ENCODE assay signal across 10 cellular contexts in genomic region chr20:45949542-45950329, GRCh38. TPM values are rescaled to one million over a fixed set of nuclear protein-coding genes. Genes with fewer than 3 reads are reported as not detected.
DNase-seq lines count a peak whose midpoint lies in the region; ATAC-seq and TF ChIP-seq lines count a peak whose summit lies in the region.
"Had no signal": no experiment of that assay in that cellular context is flagged by ENCODE, and none has a peak within 500 bp of the region (broad histone marks: within the 10 kb centered on the region; RNA-seq: fewer than 3 reads in every experiment).

No MANE protein-coding gene starts in this region.

- no peak overlapping the region for H2AFZ ChIP-seq in IMR-90 (replicated peaks; ENCODE audit: low read length, poor library complexity)

- H3K36me3 ChIP-seq in Caco-2 (ENCODE audit: control insufficient read depth, insufficient read depth, low read length) = peaks cover 27% of the 10 kb centered on the region
- peaks cover 90% of the 10 kb centered on the region for H3K36me3 ChIP-seq in IMR-90 (ENCODE audit: control insufficient read depth, insufficient read depth, low read length)
- H3K36me3 ChIP-seq in naive thymus-derived CD4-positive, alpha-beta T cell (ENCODE audit: control insufficient read depth in 2 of 3, insufficient read depth in 3 of 3, low read length in 3 of 3) = peaks cover 15 to 94% (median 34%) of the 10 kb centered on the region in 3 experiments

- no peak overlapping the region for H2BK120ac ChIP-seq in IMR-90 (ENCODE audit: low read depth, low read length)

- H3K9me1 ChIP-seq in IMR-90 (ENCODE audit: insufficient read depth, low read length) = peaks cover 9% of the 10 kb centered on the region; the same call in 1 of the 2 replicates

- H4K20me1 ChIP-seq in IMR-90 (ENCODE audit: insufficient read depth, low read length) = peaks cover 7% of the 10 kb centered on the region; the same call in 1 of the 2 replicates

- dilution Hi-C loops in IMR-90 (cut with HindIII; ENCODE audit: low sequenced_read_pairs, unreplicated experiment) = no loop called here

- no peak for TF ChIP-seq RAD21 in IMR-90 (IDR thresholded peaks at IDR 0.05; ENCODE audit: low read length)

- no peak overlapping the region for H4K8ac ChIP-seq in IMR-90 (ENCODE audit: low read depth in 2 of 2, low read length in 2 of 2)

- POLR2A ChIA-PET in Caco-2 (lab: Charles Lee) (interaction anchor here (1.0 to 1.4 kb wide), 4 partner anchors 11 to 60 kb away, joined by 3 to 17 read pairs (median 6); no protein-coding TSS in a partner anchor), IMR-90 (lab: Charles Lee; ENCODE audit: unreplicated experiment) (interaction anchor here (0.5 kb wide), 1 partner anchor 158 kb away, joined by 3 read pairs; the partner anchor contains the start of gene WFDC3)
- POLR2A ChIA-PET in naive thymus-derived CD4-positive, alpha-beta T cell (lab: Charles Lee) = interaction anchor here (0.6 to 5.9 kb wide), 8 partner anchors 10 to 57 kb away, joined by 3 to 55 read pairs (median 4); partner anchors contain the start of genes PCIF1 and ZNF335

- H3K79me1 ChIP-seq in IMR-90 (ENCODE audit: low read depth in 1 of 2, low read length in 2 of 2) = peaks cover 0 to 2% of the 10 kb centered on the region in 2 experiments; a peak in 1 of 4 replicates

- no peak overlapping the region for H3K23ac ChIP-seq in IMR-90 (ENCODE audit: low read depth, low read length)

- H4K91ac ChIP-seq in IMR-90 (ENCODE audit: insufficient read depth, low read depth, low read length) = no peak overlapping the region

- intact Hi-C loops in Caco-2 (cut with micrococcal nuclease; ENCODE audit: unreplicated experiment) = no loop called here
- intact Hi-C loops in IMR-90 (cut with micrococcal nuclease) = no loop called here
- intact Hi-C loops in naive thymus-derived CD4-positive, alpha-beta T cell (cut with micrococcal nuclease) = no loop called here

- H3K18ac ChIP-seq in IMR-90 (ENCODE audit: low read depth, low read length) = no peak overlapping the region

- BruUV-seq in Caco-2 (replicated peaks; lab: Mats Ljungman, UMichigan) (no TSS peak), IMR-90 (replicated peaks; lab: Mats Ljungman, UMichigan) (no TSS peak)

- no peak overlapping the region for H2BK15ac ChIP-seq in IMR-90 (ENCODE audit: low read depth, low read length)

- WGBS in IMR-90 (ENCODE audit: extremely low coverage in 2 of 2, insufficient read length in 1 of 2), 2 experiments = 77% methylated on average over 6 of the region's 13 CpGs; no CpG with 5 or more reads in 1 of the 2 experiments

- H3K9me3 ChIP-seq in Caco-2 (no peaks in the 10 kb centered on the region), IMR-90 (ENCODE audit: control insufficient read depth, insufficient read depth, low read length) (no peaks in the 10 kb centered on the region)
- no peaks in the 10 kb centered on the region for H3K9me3 ChIP-seq in naive thymus-derived CD4-positive, alpha-beta T cell (ENCODE audit: control insufficient read depth in 2 of 3, low read length in 3 of 3)
- H3K9me3 ChIP-seq: thyroid gland had no signal

- H3K4me1 ChIP-seq in Caco-2 = no peaks in the 10 kb centered on the region
- no peaks in the 10 kb centered on the region for H3K4me1 ChIP-seq in IMR-90 (ENCODE audit: control insufficient read depth, insufficient read depth, low read length)
- H3K4me1 ChIP-seq in naive thymus-derived CD4-positive, alpha-beta T cell (ENCODE audit: control insufficient read depth in 2 of 2, insufficient read depth in 2 of 2, low read length in 2 of 2) = no peaks in the 10 kb centered on the region

- H3K4me2 ChIP-seq in IMR-90 (ENCODE audit: low read depth, low read length) = no peak overlapping the region

- no peak overlapping the region for H3K9ac ChIP-seq in IMR-90 (ENCODE audit: low read depth, low read length)

- H3K27me3 ChIP-seq in Caco-2 (replicated peaks; ENCODE audit: control insufficient read depth, insufficient read depth, low read length) (no peaks in the 10 kb centered on the region), IMR-90 (ENCODE audit: control insufficient read depth, insufficient read depth, low read length) (no peaks in the 10 kb centered on the region)
- H3K27me3 ChIP-seq in naive thymus-derived CD4-positive, alpha-beta T cell (ENCODE audit: control insufficient read depth in 2 of 2, insufficient read depth in 2 of 2, low read length in 2 of 2) = no peaks in the 10 kb centered on the region
- H3K27me3 ChIP-seq: brain microvascular endothelial cell, thyroid gland had no signal

- H3K4me3 Mint-ChIP-seq in Caco-2 (ENCODE audit: unreplicated experiment) = no peak overlapping the region
- H3K4me3 Mint-ChIP-seq in naive thymus-derived CD4-positive, alpha-beta T cell = no peak overlapping the region
- H3K4me3 Mint-ChIP-seq: activated T-cell treated with anti-CD3 and anti-CD28 coated beads, Interleukin-2, amount 50 U/mL, for 4 hours had no signal

- no peak overlapping the region for H3K14ac ChIP-seq in IMR-90 (replicated peaks; ENCODE audit: low read depth, low read length)

- H3K27me3 Mint-ChIP-seq in Caco-2 (ENCODE audit: insufficient read depth, unreplicated experiment) = no peaks in the 10 kb centered on the region
- no peaks in the 10 kb centered on the region for H3K27me3 Mint-ChIP-seq in naive thymus-derived CD4-positive, alpha-beta T cell

- H2BK5ac ChIP-seq in IMR-90 (ENCODE audit: low read depth, low read length, poor library complexity, severe bottlenecking) = no peak overlapping the region

- H3K27ac ChIP-seq in IMR-90 (ENCODE audit: insufficient read depth, low read length) = no peak overlapping the region
- H3K27ac ChIP-seq in naive thymus-derived CD4-positive, alpha-beta T cell (ENCODE audit: low read depth, low read length) = no peak overlapping the region
- H3K27ac ChIP-seq: brain microvascular endothelial cell, thyroid gland had no signal

- CTCF ChIA-PET in Caco-2 (lab: Charles Lee) (interaction anchor here (0.7 to 3.2 kb wide), 5 partner anchors 15 to 23 kb away, joined by 3 to 17 read pairs (median 3); partner anchors contain the start of gene PCIF1), IMR-90 (lab: Yijun Ruan, JAX) (interaction anchor here (0.5 kb wide), 1 partner anchor 42 kb away, joined by 3 read pairs; no protein-coding TSS in a partner anchor)
- CTCF ChIA-PET in naive thymus-derived CD4-positive, alpha-beta T cell (lab: Charles Lee) = interaction anchor here (0.6 kb wide), 1 partner anchor 125 kb away, joined by 3 read pairs; no protein-coding TSS in a partner anchor

- H3K36me3 Mint-ChIP-seq in Caco-2 (ENCODE audit: insufficient read depth, unreplicated experiment) = peaks cover 69% of the 10 kb centered on the region
- H3K36me3 Mint-ChIP-seq in naive thymus-derived CD4-positive, alpha-beta T cell = peaks cover 0 to 22% (median 4%) of the 10 kb centered on the region in 5 donors

- no peak overlapping the region for H4K5ac ChIP-seq in IMR-90 (ENCODE audit: low read depth, low read length)

- DNase-seq in Caco-2 (no peak), IMR-90 (no peak)
- no peak for DNase-seq in naive thymus-derived CD4-positive, alpha-beta T cell
- DNase-seq: activated T-cell treated with anti-CD3 and anti-CD28 coated beads, Interleukin-2, amount 50 U/mL, for 4 hours; brain microvascular endothelial cell; erythroblast; small intestine; thyroid gland had no signal

- no peak overlapping the region for H2BK20ac ChIP-seq in IMR-90 (ENCODE audit: low read depth, low read length)

- peak overlapping the region; percentile 9 for H3K27ac Mint-ChIP-seq in Caco-2 (ENCODE audit: unreplicated experiment)
- H3K27ac Mint-ChIP-seq in naive thymus-derived CD4-positive, alpha-beta T cell = peak overlapping the region in 6 of 9 donors; percentile 11 to 65 (median 38)

- in situ Hi-C loops in IMR-90 (cut with MboI; ENCODE audit: low sequenced_read_pairs) = no loop called here

- TF ChIP-seq CTCF in Caco-2 (IDR thresholded peaks at IDR 0.05; ENCODE audit: insufficient read depth in 1 of 2, low read depth in 1 of 2, low read length in 1 of 2, severe bottlenecking in 1 of 2, unreplicated experiment in 1 of 2) = no peak
- TF ChIP-seq CTCF in IMR-90 (conservative IDR thresholded peaks at IDR 0.05; ENCODE audit: low read depth, low read length) = no peak

- no peaks in the 10 kb centered on the region for H3K4me1 Mint-ChIP-seq in Caco-2 (ENCODE audit: low read depth, unreplicated experiment)
- H3K4me1 Mint-ChIP-seq in naive thymus-derived CD4-positive, alpha-beta T cell = peaks cover 0 to 14% (median 0%) of the 10 kb centered on the region in 7 donors

- peak overlapping the region; percentile 3 for H2AK9ac ChIP-seq in IMR-90 (replicated peaks; ENCODE audit: low read depth, low read length, poor library complexity)

- no peak for TF ChIP-seq POLR2A in IMR-90 (IDR thresholded peaks at IDR 0.05; ENCODE audit: low read depth, low read length)

- no peaks in the 10 kb centered on the region for H3K9me3 Mint-ChIP-seq in Caco-2 (ENCODE audit: unreplicated experiment)
- no peaks in the 10 kb centered on the region for H3K9me3 Mint-ChIP-seq in naive thymus-derived CD4-positive, alpha-beta T cell
- H3K9me3 Mint-ChIP-seq: activated T-cell treated with anti-CD3 and anti-CD28 coated beads, Interleukin-2, amount 50 U/mL, for 4 hours had no signal

- no peak overlapping the region for H3K4ac ChIP-seq in IMR-90 (ENCODE audit: low read depth, low read length)

- no peak overlapping the region for H3K4me3 ChIP-seq in Caco-2 (ENCODE audit: low read depth, low read length)
- H3K4me3 ChIP-seq in IMR-90 (ENCODE audit: insufficient read depth, low read depth, low read length) = no peak overlapping the region
- H3K4me3 ChIP-seq in naive thymus-derived CD4-positive, alpha-beta T cell (ENCODE audit: low read length) = no peak overlapping the region
- H3K4me3 ChIP-seq: thyroid gland had no signal

- H2AK5ac ChIP-seq in IMR-90 (ENCODE audit: low read depth, low read length) = no peak overlapping the region

- ATAC-seq in IMR-90 (ENCODE audit: low read depth) (no peak), HG02970 (IDR thresholded peaks at IDR 0.05; ENCODE audit: low FRiP score, unreplicated experiment) (no peak), HG03354 (IDR thresholded peaks at IDR 0.05; ENCODE audit: poor library complexity, severe bottlenecking, unreplicated experiment) (no peak)
- ATAC-seq in naive thymus-derived CD4-positive, alpha-beta T cell = no peak
- ATAC-seq: activated T-cell treated with anti-CD3 and anti-CD28 coated beads, Interleukin-2, amount 50 U/mL, for 4 hours had no signal

- H3K56ac ChIP-seq in IMR-90 (ENCODE audit: extremely low read depth, insufficient read depth, low read length) = no peak overlapping the region

RNA-seq across cellular contexts. Expression of gene PCIF1, which starts 15.3 kb away (rescaled TPM):
- 66.5 and 75.9 TPM in 2 replicates for total RNA-seq in Caco-2 (2022)
- 5.4 and 6.1 TPM in 2 replicates for total RNA-seq in IMR-90 (2012; rRNA removed)
- 17.8 and 18.3 TPM in 2 replicates for polyA plus RNA-seq in IMR-90 (2012; rRNA removed)
- polyA plus RNA-seq in IMR-90 (2012; cell fraction: cytosol; rRNA removed) = 16.0 and 23.4 TPM in 2 replicates
- 23.7 and 43.7 TPM in 2 replicates for polyA plus RNA-seq in IMR-90 (2012; cell fraction: nucleus; rRNA removed; ENCODE audit: low replicate concordance)
- total RNA-seq in naive thymus-derived CD4-positive, alpha-beta T cell = 10 to 100 TPM; 42.3 to 79.6 (median 67.0) TPM
- polyA plus RNA-seq in naive thymus-derived CD4-positive, alpha-beta T cell = 100 to 1,000 TPM in 1 of 2 donors, 10 to 100 TPM in 1; 68.7 to 130 TPM

RNA-seq across cellular contexts. Expression of gene ZNF335, which starts 22.3 kb away (rescaled TPM):
- total RNA-seq in Caco-2 (2022) (35.1 and 38.1 TPM in 2 replicates), IMR-90 (2012; rRNA removed) (11.8 and 12.5 TPM in 2 replicates)
- polyA plus RNA-seq in IMR-90 (2012; rRNA removed) = 17.8 and 20.2 TPM in 2 replicates
- polyA plus RNA-seq in IMR-90 (2012; cell fraction: cytosol; rRNA removed) = 6.2 and 10.9 TPM in 2 replicates
- 89.9 and 166 TPM in 2 replicates for polyA plus RNA-seq in IMR-90 (2012; cell fraction: nucleus; rRNA removed; ENCODE audit: low replicate concordance)
- total RNA-seq in naive thymus-derived CD4-positive, alpha-beta T cell = 10 to 100 TPM; 39.9 to 95.2 (median 53.8) TPM
- polyA plus RNA-seq in naive thymus-derived CD4-positive, alpha-beta T cell = 10 to 100 TPM in 1 of 2 donors, 1 to 10 TPM in 1; 7.1 to 14.6 TPM

RNA-seq across cellular contexts. Expression of gene PLTP, which starts 37.8 kb away (rescaled TPM):
- 39.6 and 42.6 TPM in 2 replicates for total RNA-seq in Caco-2 (2022)
- 5.0 and 5.4 TPM in 2 replicates for total RNA-seq in IMR-90 (2012; rRNA removed)
- polyA plus RNA-seq in IMR-90 (2012; rRNA removed) = 53.5 and 55.8 TPM in 2 replicates
- 68.7 and 135 TPM in 2 replicates for polyA plus RNA-seq in IMR-90 (2012; cell fraction: cytosol; rRNA removed)
- polyA plus RNA-seq in IMR-90 (2012; cell fraction: nucleus; rRNA removed; ENCODE audit: low replicate concordance) = 46.1 and 62.0 TPM in 2 replicates
- total RNA-seq in naive thymus-derived CD4-positive, alpha-beta T cell = under 1 TPM in 4 of 5 experiments, not detected in 1; 0.31 to 0.44 (median 0.37) TPM
- not detected for polyA plus RNA-seq in naive thymus-derived CD4-positive, alpha-beta T cell

RNA-seq across cellular contexts. Expression of gene CTSA, which starts 58.6 kb away (rescaled TPM):
- total RNA-seq in Caco-2 (2022) (282 and 294 TPM in 2 replicates), IMR-90 (2012; rRNA removed) (19.0 and 30.3 TPM in 2 replicates)
- polyA plus RNA-seq in IMR-90 (2012; rRNA removed) = 290 and 312 TPM in 2 replicates
- polyA plus RNA-seq in IMR-90 (2012; cell fraction: cytosol; rRNA removed) = 132 and 313 TPM in 2 replicates
- 979 and 1,055 TPM in 2 replicates for polyA plus RNA-seq in IMR-90 (2012; cell fraction: nucleus; rRNA removed; ENCODE audit: low replicate concordance)
- total RNA-seq in naive thymus-derived CD4-positive, alpha-beta T cell = 100 to 1,000 TPM in 1 of 5 experiments, 10 to 100 TPM in 4; 60.5 to 151 (median 65.1) TPM
- polyA plus RNA-seq in naive thymus-derived CD4-positive, alpha-beta T cell = 10 to 100 TPM; 59.6 to 74.7 TPM

RNA-seq across cellular contexts. Expression of gene NEURL2, which starts 58.7 kb away (rescaled TPM):
- total RNA-seq in Caco-2 (2022) = 12.6 TPM in 2 replicates
- total RNA-seq in IMR-90 (2012; rRNA removed) = 0.56 and 1.1 TPM in 2 replicates
- polyA plus RNA-seq in IMR-90 (2012; rRNA removed) = 2.0 and 2.5 TPM in 2 replicates
- polyA plus RNA-seq in IMR-90 (2012; cell fraction: cytosol; rRNA removed) = 1.2 and 3.0 TPM in 2 replicates
- 9.3 and 17.2 TPM in 2 replicates for polyA plus RNA-seq in IMR-90 (2012; cell fraction: nucleus; rRNA removed; ENCODE audit: low replicate concordance)
- 1 to 10 TPM; 1.2 to 5.3 (median 4.0) TPM for total RNA-seq in naive thymus-derived CD4-positive, alpha-beta T cell
- polyA plus RNA-seq in naive thymus-derived CD4-positive, alpha-beta T cell = 1 to 10 TPM in 1 of 2 donors, under 1 TPM in 1; 0.69 to 4.0 TPM
